ENCODE assay signal across 1 cellular context in the genomic region with DNA sequence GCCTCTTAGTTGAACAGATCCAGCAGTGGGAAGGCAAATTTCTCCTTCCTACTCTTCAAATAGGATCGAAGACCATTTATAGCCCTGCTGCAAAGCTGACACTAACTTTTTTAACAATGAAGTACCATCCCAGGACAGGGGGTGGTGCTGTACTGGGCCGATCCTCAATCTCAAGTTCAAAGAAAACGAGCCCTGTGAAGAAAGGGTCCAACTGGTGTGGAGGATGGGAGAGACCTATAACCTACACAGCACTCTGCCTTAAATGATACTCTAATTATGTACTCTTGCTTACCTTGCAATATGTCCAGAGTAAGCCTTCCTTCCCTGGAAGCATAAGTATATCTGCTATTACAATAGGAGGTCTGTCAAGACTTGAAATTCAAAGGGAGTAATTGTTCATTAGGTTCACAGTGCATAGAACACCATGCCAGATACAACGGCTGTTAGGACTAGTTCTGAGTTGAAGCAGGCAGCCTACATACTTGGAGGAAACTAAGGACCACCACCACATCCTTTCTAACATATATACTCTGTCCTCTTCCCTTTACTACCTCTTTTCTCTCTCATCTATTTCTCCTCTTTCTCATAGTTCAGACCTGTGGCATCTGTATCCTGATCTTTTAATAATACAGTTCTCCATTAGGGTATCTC.
TF ChIP-seq lines count a peak whose summit lies in the region.

No MANE protein-coding gene starts in this region.

TF ChIP-seq in GM23338, 12 proteins besides CTCF, POLR2A, EP300 and RAD21 (continued from another document):
- TF ChIP-seq, protein P1, sequence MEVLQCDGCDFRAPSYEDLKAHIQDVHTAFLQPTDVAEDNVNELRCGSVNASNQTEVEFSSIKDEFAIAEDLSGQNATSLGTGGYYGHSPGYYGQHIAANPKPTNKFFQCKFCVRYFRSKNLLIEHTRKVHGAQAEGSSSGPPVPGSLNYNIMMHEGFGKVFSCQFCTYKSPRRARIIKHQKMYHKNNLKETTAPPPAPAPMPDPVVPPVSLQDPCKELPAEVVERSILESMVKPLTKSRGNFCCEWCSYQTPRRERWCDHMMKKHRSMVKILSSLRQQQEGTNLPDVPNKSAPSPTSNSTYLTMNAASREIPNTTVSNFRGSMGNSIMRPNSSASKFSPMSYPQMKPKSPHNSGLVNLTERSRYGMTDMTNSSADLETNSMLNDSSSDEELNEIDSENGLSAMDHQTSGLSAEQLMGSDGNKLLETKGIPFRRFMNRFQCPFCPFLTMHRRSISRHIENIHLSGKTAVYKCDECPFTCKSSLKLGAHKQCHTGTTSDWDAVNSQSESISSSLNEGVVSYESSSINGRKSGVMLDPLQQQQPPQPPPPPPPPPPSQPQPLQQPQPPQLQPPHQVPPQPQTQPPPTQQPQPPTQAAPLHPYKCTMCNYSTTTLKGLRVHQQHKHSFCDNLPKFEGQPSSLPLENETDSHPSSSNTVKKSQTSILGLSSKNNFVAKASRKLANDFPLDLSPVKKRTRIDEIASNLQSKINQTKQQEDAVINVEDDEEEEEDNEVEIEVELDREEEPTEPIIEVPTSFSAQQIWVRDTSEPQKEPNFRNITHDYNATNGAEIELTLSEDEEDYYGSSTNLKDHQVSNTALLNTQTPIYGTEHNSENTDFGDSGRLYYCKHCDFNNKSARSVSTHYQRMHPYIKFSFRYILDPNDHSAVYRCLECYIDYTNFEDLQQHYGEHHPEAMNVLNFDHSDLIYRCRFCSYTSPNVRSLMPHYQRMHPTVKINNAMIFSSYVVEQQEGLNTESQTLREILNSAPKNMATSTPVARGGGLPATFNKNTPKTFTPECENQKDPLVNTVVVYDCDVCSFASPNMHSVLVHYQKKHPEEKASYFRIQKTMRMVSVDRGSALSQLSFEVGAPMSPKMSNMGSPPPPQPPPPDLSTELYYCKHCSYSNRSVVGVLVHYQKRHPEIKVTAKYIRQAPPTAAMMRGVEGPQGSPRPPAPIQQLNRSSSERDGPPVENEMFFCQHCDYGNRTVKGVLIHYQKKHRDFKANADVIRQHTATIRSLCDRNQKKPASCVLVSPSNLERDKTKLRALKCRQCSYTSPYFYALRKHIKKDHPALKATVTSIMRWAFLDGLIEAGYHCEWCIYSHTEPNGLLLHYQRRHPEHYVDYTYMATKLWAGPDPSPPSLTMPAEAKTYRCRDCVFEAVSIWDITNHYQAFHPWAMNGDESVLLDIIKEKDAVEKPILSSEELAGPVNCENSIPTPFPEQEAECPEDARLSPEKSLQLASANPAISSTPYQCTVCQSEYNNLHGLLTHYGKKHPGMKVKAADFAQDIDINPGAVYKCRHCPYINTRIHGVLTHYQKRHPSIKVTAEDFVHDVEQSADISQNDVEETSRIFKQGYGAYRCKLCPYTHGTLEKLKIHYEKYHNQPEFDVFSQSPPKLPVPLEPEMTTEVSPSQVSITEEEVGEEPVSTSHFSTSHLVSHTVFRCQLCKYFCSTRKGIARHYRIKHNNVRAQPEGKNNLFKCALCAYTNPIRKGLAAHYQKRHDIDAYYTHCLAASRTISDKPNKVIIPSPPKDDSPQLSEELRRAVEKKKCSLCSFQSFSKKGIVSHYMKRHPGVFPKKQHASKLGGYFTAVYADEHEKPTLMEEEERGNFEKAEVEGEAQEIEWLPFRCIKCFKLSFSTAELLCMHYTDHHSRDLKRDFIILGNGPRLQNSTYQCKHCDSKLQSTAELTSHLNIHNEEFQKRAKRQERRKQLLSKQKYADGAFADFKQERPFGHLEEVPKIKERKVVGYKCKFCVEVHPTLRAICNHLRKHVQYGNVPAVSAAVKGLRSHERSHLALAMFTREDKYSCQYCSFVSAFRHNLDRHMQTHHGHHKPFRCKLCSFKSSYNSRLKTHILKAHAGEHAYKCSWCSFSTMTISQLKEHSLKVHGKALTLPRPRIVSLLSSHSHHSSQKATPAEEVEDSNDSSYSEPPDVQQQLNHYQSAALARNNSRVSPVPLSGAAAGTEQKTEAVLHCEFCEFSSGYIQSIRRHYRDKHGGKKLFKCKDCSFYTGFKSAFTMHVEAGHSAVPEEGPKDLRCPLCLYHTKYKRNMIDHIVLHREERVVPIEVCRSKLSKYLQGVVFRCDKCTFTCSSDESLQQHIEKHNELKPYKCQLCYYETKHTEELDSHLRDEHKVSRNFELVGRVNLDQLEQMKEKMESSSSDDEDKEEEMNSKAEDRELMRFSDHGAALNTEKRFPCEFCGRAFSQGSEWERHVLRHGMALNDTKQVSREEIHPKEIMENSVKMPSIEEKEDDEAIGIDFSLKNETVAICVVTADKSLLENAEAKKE (CRISPR knock-in tag; IDR thresholded peaks at IDR 0.05) = no peak
- TF ChIP-seq EZH2phosphoT487 (IDR thresholded peaks at IDR 0.05; ENCODE audit: unreplicated experiment) (no peak), POLR2AphosphoS5 (IDR thresholded peaks at IDR 0.05; ENCODE audit: low read depth) (no peak), JUNB (IDR thresholded peaks at IDR 0.05; ENCODE audit: unreplicated experiment) (no peak), ZNF114 (CRISPR knock-in tag; IDR thresholded peaks at IDR 0.05) (no peak), STAT1 (IDR thresholded peaks at IDR 0.05; ENCODE audit: unreplicated experiment) (no peak), CREB1 (CRISPR knock-in tag; IDR thresholded peaks at IDR 0.05; ENCODE audit: low read depth) (no peak)
- TF ChIP-seq, protein P2, sequence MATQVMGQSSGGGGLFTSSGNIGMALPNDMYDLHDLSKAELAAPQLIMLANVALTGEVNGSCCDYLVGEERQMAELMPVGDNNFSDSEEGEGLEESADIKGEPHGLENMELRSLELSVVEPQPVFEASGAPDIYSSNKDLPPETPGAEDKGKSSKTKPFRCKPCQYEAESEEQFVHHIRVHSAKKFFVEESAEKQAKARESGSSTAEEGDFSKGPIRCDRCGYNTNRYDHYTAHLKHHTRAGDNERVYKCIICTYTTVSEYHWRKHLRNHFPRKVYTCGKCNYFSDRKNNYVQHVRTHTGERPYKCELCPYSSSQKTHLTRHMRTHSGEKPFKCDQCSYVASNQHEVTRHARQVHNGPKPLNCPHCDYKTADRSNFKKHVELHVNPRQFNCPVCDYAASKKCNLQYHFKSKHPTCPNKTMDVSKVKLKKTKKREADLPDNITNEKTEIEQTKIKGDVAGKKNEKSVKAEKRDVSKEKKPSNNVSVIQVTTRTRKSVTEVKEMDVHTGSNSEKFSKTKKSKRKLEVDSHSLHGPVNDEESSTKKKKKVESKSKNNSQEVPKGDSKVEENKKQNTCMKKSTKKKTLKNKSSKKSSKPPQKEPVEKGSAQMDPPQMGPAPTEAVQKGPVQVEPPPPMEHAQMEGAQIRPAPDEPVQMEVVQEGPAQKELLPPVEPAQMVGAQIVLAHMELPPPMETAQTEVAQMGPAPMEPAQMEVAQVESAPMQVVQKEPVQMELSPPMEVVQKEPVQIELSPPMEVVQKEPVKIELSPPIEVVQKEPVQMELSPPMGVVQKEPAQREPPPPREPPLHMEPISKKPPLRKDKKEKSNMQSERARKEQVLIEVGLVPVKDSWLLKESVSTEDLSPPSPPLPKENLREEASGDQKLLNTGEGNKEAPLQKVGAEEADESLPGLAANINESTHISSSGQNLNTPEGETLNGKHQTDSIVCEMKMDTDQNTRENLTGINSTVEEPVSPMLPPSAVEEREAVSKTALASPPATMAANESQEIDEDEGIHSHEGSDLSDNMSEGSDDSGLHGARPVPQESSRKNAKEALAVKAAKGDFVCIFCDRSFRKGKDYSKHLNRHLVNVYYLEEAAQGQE (IDR thresholded peaks at IDR 0.05; ENCODE audit: unreplicated experiment) = no peak
